1 cellular context compared by ENCODE assay signal in genomic region chr11:47249378-47249715, GRCh38.
TF ChIP-seq lines count a peak whose summit lies in the region.

No MANE protein-coding gene starts in this region.

TF ChIP-seq in GM12878, 131 proteins besides CTCF, POLR2A, EP300 and RAD21:
- TF ChIP-seq POU2F2 (IDR thresholded peaks at IDR 0.05; ENCODE audit: borderline replicate concordance, low read depth, low read length): no peak
- TF ChIP-seq RFX5 (IDR thresholded peaks at IDR 0.05; ENCODE audit: low read depth, low read length): no peak
- TF ChIP-seq STAT3 (IDR thresholded peaks at IDR 0.05; ENCODE audit: low read depth, low read length): no peak
- no peak for TF ChIP-seq YY1 (IDR thresholded peaks at IDR 0.05; ENCODE audit: low read depth, low read length)
- 0 out of 2 replicates have a peak, but pooled peaks have one; percentile 3 for TF ChIP-seq MAX (IDR thresholded peaks at IDR 0.05; ENCODE audit: low read depth, low read length)
